In the genomic region with DNA sequence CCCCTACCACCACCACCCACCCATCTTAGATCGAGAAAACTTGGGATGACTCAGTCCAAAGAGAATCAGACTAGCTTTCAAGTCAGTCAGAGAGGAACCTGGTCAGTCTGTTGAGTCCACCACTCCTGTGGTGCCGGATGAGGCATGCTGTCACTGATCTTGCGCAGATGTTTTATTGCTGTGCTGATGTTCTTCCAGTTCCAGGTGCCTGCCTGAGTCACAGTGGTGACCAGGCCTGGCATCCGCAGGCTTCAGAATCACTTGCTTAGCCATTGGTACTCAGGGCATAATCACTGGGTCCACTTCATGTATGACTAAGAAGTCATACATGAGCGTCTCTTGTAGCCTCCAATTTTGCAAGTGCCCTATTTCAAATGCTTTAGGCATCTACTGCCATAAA, we compare ENCODE assay signal across 22 cellular contexts.
DNase-seq lines count a peak whose midpoint lies in the region; ATAC-seq and TF ChIP-seq lines count a peak whose summit lies in the region.
"Had no signal": no experiment of that assay in that cellular context is flagged by ENCODE, and none has a peak within 500 bp of the region (broad histone marks: within the 10 kb centered on the region; RNA-seq: fewer than 3 reads in every experiment).

No MANE protein-coding gene starts in this region.

- 94 to 97% methylated on average over 5 of the region's 5 CpGs for whole genome bisulfite sequencing in tibial nerve, 2 donors

- no peak for TF ChIP-seq POLR2A in tibial nerve (IDR thresholded peaks at IDR 0.05)

- POLR2A ChIA-PET in RWPE1 (lab: Yijun Ruan, JAX; ENCODE audit: low non-redundant PET): no interaction called here

- TF ChIP-seq CTCF in RWPE1 (conservative IDR thresholded peaks at IDR 0.05; ENCODE audit: low read depth) (no peak), epithelial cell of esophagus (IDR thresholded peaks at IDR 0.05; ENCODE audit: insufficient read depth, low read depth, low read length, missing control alignments) (no peak), tibial nerve (IDR thresholded peaks at IDR 0.05) (no peak)

- H3K36me3 ChIP-seq in tibial nerve: no peaks in the 10 kb centered on the region
- H3K36me3 ChIP-seq: BLaER1 treated with 17β-estradiol and CSF1 and Interleukin-3, amounts not matched to agents 10 nM and 100 nM; Peyer's patch had no signal

- H3K4me1 ChIP-seq in tibial nerve: peaks cover 0 to 18% (median 0%) of the 10 kb centered on the region in 4 donors
- H3K4me1 ChIP-seq: BLaER1 treated with 17β-estradiol and CSF1 and Interleukin-3, amounts not matched to agents 10 nM and 100 nM; Peyer's patch had no signal

- H3K9me3 ChIP-seq in tibial nerve: no peaks in the 10 kb centered on the region
- H3K9me3 ChIP-seq: BLaER1 treated with 17β-estradiol and CSF1 and Interleukin-3, amounts not matched to agents 10 nM and 100 nM; Peyer's patch had no signal

- H3K36me3 Mint-ChIP-seq in activated naive CD4-positive, alpha-beta T cell treated with anti-CD3 and anti-CD28 coated beads, Interleukin-2, amount 50 U/mL, for 72 hours: no peaks in the 10 kb centered on the region
- H3K36me3 Mint-ChIP-seq: CD4-positive, alpha-beta memory T cell had no signal

- no peak overlapping the region for H3K27ac Mint-ChIP-seq in activated naive CD4-positive, alpha-beta T cell treated with anti-CD3 and anti-CD28 coated beads, Interleukin-2, amount 50 U/mL, for 72 hours
- H3K27ac Mint-ChIP-seq: CD4-positive, alpha-beta memory T cell had no signal

- H3K27ac ChIP-seq in RWPE1 (no peak overlapping the region), tibial nerve (no peak overlapping the region)
- H3K27ac ChIP-seq: BLaER1 treated with 17β-estradiol and CSF1 and Interleukin-3, amounts not matched to agents 10 nM and 100 nM; HL-60; Peyer's patch had no signal

- no peaks in the 10 kb centered on the region for H3K27me3 ChIP-seq in tibial nerve
- H3K27me3 ChIP-seq: BLaER1 treated with 17β-estradiol and CSF1 and Interleukin-3, amounts not matched to agents 10 nM and 100 nM; Peyer's patch had no signal

- DNase-seq in HCEC 1CT (peak; percentile 37), RWPE1 (ENCODE audit: low spot score) (peak; percentile 30), epithelial cell of esophagus (ENCODE audit: low read depth) (peak; percentile 13), NCI-H2227 (lab: John Stamatoyannopoulos, UW; ENCODE audit: unreplicated experiment) (no peak), NCI-H2107 treated with DMSO at 0.1 percent for 48 hours (lab: John Stamatoyannopoulos, UW; ENCODE audit: unreplicated experiment) (no peak), tibial nerve (ENCODE audit: low spot score in 2 of 2) (no peak)
- no peak for DNase-seq in activated naive CD4-positive, alpha-beta T cell treated with anti-CD3 and anti-CD28 coated beads, Interleukin-2, amount 50 U/mL, for 72 hours (ENCODE audit: low spot score in 2 of 2)
- DNase-seq: ACHN; CD4-positive, alpha-beta memory T cell; DMS153; KG1; NCI-H1092 treated with DMSO at 0.1 percent for 48 hours; NCI-H1436 treated with DMSO at 0.1 percent for 48 hours; NCI-H1930; NCI-H345; NCI-H524; NCI-H774; Peyer's patch; SHP77; SW 1271 had no signal

- CTCF ChIA-PET in RWPE1 (lab: Yijun Ruan, JAX): no interaction called here

- H3K9me3 Mint-ChIP-seq in activated naive CD4-positive, alpha-beta T cell treated with anti-CD3 and anti-CD28 coated beads, Interleukin-2, amount 50 U/mL, for 72 hours: peaks cover 0 to 3% of the 10 kb centered on the region in 2 donors

- TF ChIP-seq EP300 in tibial nerve (IDR thresholded peaks at IDR 0.05): no peak

- H3K4me3 ChIP-seq in epithelial cell of esophagus (ENCODE audit: low read length) (no peak overlapping the region), tibial nerve (no peak overlapping the region)
- H3K4me3 ChIP-seq: BLaER1 treated with 17β-estradiol and CSF1 and Interleukin-3, amounts not matched to agents 10 nM and 100 nM; Peyer's patch had no signal

- no peak for ATAC-seq in activated naive CD4-positive, alpha-beta T cell treated with anti-CD3 and anti-CD28 coated beads, Interleukin-2, amount 50 U/mL, for 72 hours

Comparison
In these comparisons a context has a peak if more than half of its experiments do, and no peak if none do; other contexts are left out.
1. DNase-seq: peak in HCEC 1CT (single experiment), RWPE1 (single experiment) and epithelial cell of esophagus (single experiment); none in NCI-H2227 (single experiment), NCI-H2107 treated with DMSO at 0.1 percent for 48 hours (single experiment), activated naive CD4-positive, alpha-beta T cell treated with anti-CD3 and anti-CD28 coated beads, Interleukin-2, amount 50 U/mL, for 72 hours (0 of 2) and tibial nerve (0 of 2).